ENCODE assay signal across 31 cellular contexts in the genomic region with DNA sequence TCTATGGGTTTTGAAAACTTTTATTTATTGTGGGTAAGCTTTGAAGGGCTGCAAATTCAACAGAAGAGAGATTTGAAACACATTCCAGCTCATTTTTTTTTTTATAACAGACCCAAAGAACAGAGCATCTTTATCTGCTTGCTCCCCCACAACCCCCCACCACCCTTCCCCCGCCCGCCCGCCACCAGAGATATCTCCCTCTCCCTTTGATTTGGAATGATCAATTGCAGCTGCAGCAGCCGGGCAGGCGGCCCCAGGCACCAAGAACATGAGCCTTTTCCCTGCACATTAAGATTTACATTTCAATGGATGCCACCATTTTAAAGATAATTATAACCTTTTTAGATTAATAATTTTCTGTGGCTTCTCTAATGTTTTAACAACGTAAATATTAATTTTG.
DNase-seq lines count a peak whose midpoint lies in the region; ATAC-seq and TF ChIP-seq lines count a peak whose summit lies in the region.
"Had no signal": no experiment of that assay in that cellular context is flagged by ENCODE, and none has a peak within 500 bp of the region (broad histone marks: within the 10 kb centered on the region; RNA-seq: fewer than 3 reads in every experiment).

No MANE protein-coding gene starts in this region.

- H3K9ac ChIP-seq in HUES48 (ENCODE audit: low read depth, low read length) = no peak overlapping the region
- H3K9ac ChIP-seq: BLaER1 treated with 17β-estradiol and CSF1 and Interleukin-3, amounts not matched to agents 10 nM and 100 nM had no signal

- no peak for TF ChIP-seq CTCF in chondrocyte (IDR thresholded peaks at IDR 0.05)

- peak; percentile 56 for DNase-seq in iPS-NIHi11 (ENCODE audit: low spot score)
- DNase-seq in nucleus accumbens (lab: John Stamatoyannopoulos, UW) = peak in 42 of 56 donors; percentile 9 to 79 (median 48)
- no peak for DNase-seq in chondrocyte (ENCODE audit: low spot score)
- DNase-seq: activated CD4-positive, alpha-beta T cell treated with anti-CD3 and anti-CD28 coated beads for 48 hours; activated gamma-delta T cell; activated naive CD8-positive, alpha-beta T cell treated with anti-CD3 and anti-CD28 coated beads for 36 hours; activated T-cell treated with anti-CD3 and anti-CD28 coated beads, Interleukin-2, amount 50 U/mL, for 1 hour; dermis blood vessel endothelial cell; heart right ventricle; left lung; NCI-H1048; NCI-H187 treated with DMSO at 0.1 percent for 48 hours; NCI-H2171 treated with DMSO at 0.1 percent for 48 hours; NCI-H510A; retina; T1000; WERI-Rb-1 had no signal

- peaks cover 6% of the 10 kb centered on the region for H3K9me3 Mint-ChIP-seq in chondrocyte (ENCODE audit: low read depth)
- H3K9me3 Mint-ChIP-seq: central memory CD8-positive, alpha-beta T cell had no signal

- H3K4me1 Mint-ChIP-seq in chondrocyte (ENCODE audit: low read depth) = peaks cover 10% of the 10 kb centered on the region
- H3K4me1 Mint-ChIP-seq: activated naive CD8-positive, alpha-beta T cell treated with anti-CD3 and anti-CD28 coated beads for 36 hours; central memory CD8-positive, alpha-beta T cell had no signal

- H3K36me3 Mint-ChIP-seq in chondrocyte (ENCODE audit: low read depth) = peaks cover 1% of the 10 kb centered on the region
- H3K36me3 Mint-ChIP-seq: activated naive CD8-positive, alpha-beta T cell treated with anti-CD3 and anti-CD28 coated beads for 36 hours; stimulated activated memory B cell treated with anti-CD40 and anti-IgM and Interleukin-4, amounts not matched to agents 10 μg/mL and 1 μg/mL and 100 μg/mL, for 72 hours had no signal

- no peak overlapping the region for H3K4me3 ChIP-seq in HUES48 (ENCODE audit: low read depth, low read length)
- H3K4me3 ChIP-seq: BLaER1 treated with 17β-estradiol and CSF1 and Interleukin-3, amounts not matched to agents 10 nM and 100 nM; GM12878; HAP-1; heart right ventricle; left lung; SJCRH30; skin epidermis; upper lobe of left lung had no signal

- no peak overlapping the region for H3K4me3 Mint-ChIP-seq in chondrocyte (ENCODE audit: unreplicated experiment)
- H3K4me3 Mint-ChIP-seq: activated naive CD8-positive, alpha-beta T cell treated with anti-CD3 and anti-CD28 coated beads for 36 hours; central memory CD8-positive, alpha-beta T cell; stimulated activated memory B cell treated with anti-CD40 and anti-IgM and Interleukin-4, amounts not matched to agents 10 μg/mL and 1 μg/mL and 100 μg/mL, for 72 hours had no signal

- no peaks in the 10 kb centered on the region for H3K36me3 ChIP-seq in HUES48 (ENCODE audit: control insufficient read depth, insufficient read depth, low read length)
- H3K36me3 ChIP-seq: BLaER1 treated with 17β-estradiol and CSF1 and Interleukin-3, amounts not matched to agents 10 nM and 100 nM; HAP-1; heart right ventricle; left lung; SJCRH30; upper lobe of left lung; WERI-Rb-1 had no signal

- no peak overlapping the region for H3K27ac Mint-ChIP-seq in chondrocyte (ENCODE audit: unreplicated experiment)
- H3K27ac Mint-ChIP-seq: activated naive CD8-positive, alpha-beta T cell treated with anti-CD3 and anti-CD28 coated beads for 36 hours; stimulated activated memory B cell treated with anti-CD40 and anti-IgM and Interleukin-4, amounts not matched to agents 10 μg/mL and 1 μg/mL and 100 μg/mL, for 72 hours had no signal

- H3K27me3 Mint-ChIP-seq in chondrocyte (ENCODE audit: low read depth) = no peaks in the 10 kb centered on the region
- H3K27me3 Mint-ChIP-seq: central memory CD8-positive, alpha-beta T cell; stimulated activated memory B cell treated with anti-CD40 and anti-IgM and Interleukin-4, amounts not matched to agents 10 μg/mL and 1 μg/mL and 100 μg/mL, for 72 hours had no signal

- H3K27ac ChIP-seq in HUES48 (ENCODE audit: low read depth, low read length) (peak overlapping the region; percentile 89), cingulate gyrus (ENCODE audit: low read depth, low read length) (peak overlapping the region; percentile 92)
- H3K27ac ChIP-seq: BLaER1 treated with 17β-estradiol and CSF1 and Interleukin-3, amounts not matched to agents 10 nM and 100 nM; heart right ventricle; left lung; SJCRH30; skin epidermis; upper lobe of left lung; WERI-Rb-1 had no signal

- H3K4me1 ChIP-seq in HUES48 (ENCODE audit: control insufficient read depth, insufficient read depth, low read length) = peaks cover 51% of the 10 kb centered on the region
- H3K4me1 ChIP-seq: left lung, upper lobe of left lung had no signal

- H3K27me3 ChIP-seq in HUES48 (ENCODE audit: control insufficient read depth, insufficient read depth, low read length) = no peaks in the 10 kb centered on the region
- H3K27me3 ChIP-seq: BLaER1 treated with 17β-estradiol and CSF1 and Interleukin-3, amounts not matched to agents 10 nM and 100 nM; heart right ventricle; left lung; SJCRH30; upper lobe of left lung had no signal

- no peaks in the 10 kb centered on the region for H3K9me3 ChIP-seq in HUES48 (ENCODE audit: control insufficient read depth, insufficient read depth, low read length)
- H3K9me3 ChIP-seq: HAP-1 had no signal

- ATAC-seq in HG03521 (IDR thresholded peaks at IDR 0.05; ENCODE audit: unreplicated experiment) (no peak), GM19463 (IDR thresholded peaks at IDR 0.05; ENCODE audit: unreplicated experiment) (no peak), HG03139 (IDR thresholded peaks at IDR 0.05; ENCODE audit: unreplicated experiment) (no peak)
- ATAC-seq: esophagus mucosa; GM12878; left lung; stimulated activated memory B cell treated with anti-CD40 and anti-IgM and Interleukin-4, amounts not matched to agents 10 μg/mL and 1 μg/mL and 100 μg/mL, for 72 hours had no signal
